27 cellular contexts compared by ENCODE assay signal in the genomic region with DNA sequence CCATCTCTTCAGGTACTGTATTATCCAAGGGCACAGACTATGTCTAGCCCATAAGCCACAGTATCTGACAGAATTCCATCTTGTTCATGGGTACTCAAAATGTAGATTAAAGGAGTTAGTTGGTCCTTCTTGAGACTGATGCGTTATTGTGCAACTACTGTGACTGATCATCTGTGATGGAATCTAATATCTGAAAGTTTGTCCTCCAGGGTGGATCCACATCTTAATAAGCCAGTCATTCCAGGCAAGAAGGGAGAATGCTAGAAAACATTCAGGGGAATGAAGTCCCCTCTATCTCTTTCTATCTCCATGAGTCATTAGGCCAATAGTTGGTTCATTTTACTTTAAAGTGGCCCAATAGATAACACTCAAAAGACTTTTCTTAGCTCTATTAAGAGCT.
"Had no signal": no experiment of that assay in that cellular context is flagged by ENCODE, and none has a peak within 500 bp of the region (broad histone marks: within the 10 kb centered on the region; RNA-seq: fewer than 3 reads in every experiment).

No MANE protein-coding gene starts in this region.

- H3K4me2 ChIP-seq: neural progenitor cell had no signal

- DNase-seq: activated CD4-positive, alpha-beta memory T cell treated with anti-CD3 and anti-CD28 coated beads for 36 hours; activated CD4-positive, alpha-beta T cell treated with anti-CD3 and anti-CD28 coated beads, Interleukin-2, amount 10 ng/mL, durations not matched to agents 24 days and 14 days; activated CD8-positive, alpha-beta memory T cell treated with anti-CD3 and anti-CD28 coated beads, Interleukin-2, amount 50 U/mL, for 4 hours; activated effector memory CD4-positive, alpha-beta T cell treated with anti-CD3 and anti-CD28 coated beads, Interleukin-2, amount 50 U/mL, for 16 hours; activated naive CD4-positive, alpha-beta T cell treated with anti-CD3 and anti-CD28 coated beads for 36 hours; activated naive CD8-positive, alpha-beta T cell treated with anti-CD3 and anti-CD28 coated beads for 36 hours; activated T-cell treated with anti-CD3 and anti-CD28 coated beads, Interleukin-2, amount 50 U/mL, for 1 hour; amniotic stem cell; central memory CD4-positive, alpha-beta T cell; endodermal cell; foreskin keratinocyte; heart left ventricle; hypothalamus; immature natural killer cell; natural killer cell; occipital lobe; stimulated activated CD4-positive, alpha-beta T cell treated with anti-CD3 and anti-CD28 coated beads, Interleukin-2, amount 100 ng/mL, for 48 hours; stimulated activated naive CD8-positive, alpha-beta T cell treated with anti-CD3 and anti-CD28 coated beads, Interleukin-15, amount 100 ng/mL, for 72 hours; substantia nigra; T1000; upper lobe of left lung; WERI-Rb-1 had no signal

- H3K9me3 ChIP-seq: breast epithelium, heart left ventricle, right atrium auricular region, upper lobe of left lung had no signal

- H3K4me1 ChIP-seq: breast epithelium, foreskin keratinocyte, neural progenitor cell, upper lobe of left lung had no signal

- H2AFZ ChIP-seq: neural progenitor cell had no signal

- ATAC-seq: activated CD4-positive, CD25-positive, alpha-beta regulatory T cell treated with anti-CD3 and anti-CD28 coated beads, Interleukin-2, amount 50 U/mL, for 24 hours; esophagus mucosa; foreskin keratinocyte; heart left ventricle; natural killer cell; stimulated activated naive CD8-positive, alpha-beta T cell treated with anti-CD3 and anti-CD28 coated beads, Interleukin-15, amount 100 ng/mL, for 72 hours had no signal

- H3K27ac ChIP-seq: breast epithelium, foreskin keratinocyte, heart left ventricle, neural progenitor cell, right atrium auricular region, upper lobe of left lung, WERI-Rb-1 had no signal

- H3K36me3 ChIP-seq: breast epithelium, neural progenitor cell, right atrium auricular region, upper lobe of left lung, WERI-Rb-1 had no signal

- H3K27me3 ChIP-seq: breast epithelium, foreskin keratinocyte, heart left ventricle, neural progenitor cell, right atrium auricular region, upper lobe of left lung had no signal

- H3K9ac ChIP-seq: neural progenitor cell had no signal

- H3K4me3 ChIP-seq: breast epithelium, heart left ventricle, neural progenitor cell, right atrium auricular region, upper lobe of left lung had no signal
